Comparison of ENCODE assay signal across 8 cellular contexts in genomic region chr19:45863840-45864628, GRCh38. TPM values are rescaled to one million over a fixed set of nuclear protein-coding genes. Genes with fewer than 3 reads are reported as not detected.
A peak's percentile ranks its signal among the peaks of the same experiment; 100 is the strongest.
DNase-seq lines count a peak whose midpoint lies in the region; ATAC-seq and TF ChIP-seq lines count a peak whose summit lies in the region.

FOXA3 (plus strand) TSS chr19:45864326; CDS start chr19:45864457, 131 bp downstream.

- H3K4me3 ChIP-seq in BJ (ENCODE audit: low read depth, low read length): peak within 1 kb of the TSS; percentile 31
- H3K4me3 ChIP-seq in gastroesophageal sphincter: peak within 1 kb of the TSS; percentile 12 to 94
- peak within 1 kb of the TSS; percentile 97 for H3K4me3 ChIP-seq in ovary

- no peak for TF ChIP-seq POLR2A in gastroesophageal sphincter (IDR thresholded peaks at IDR 0.05)
- TF ChIP-seq POLR2A in ovary (IDR thresholded peaks at IDR 0.05): no peak

- WGBS in gastroesophageal sphincter (ENCODE audit: low coverage in 1 of 2), 2 donors: 14% methylated on average over 10 of the region's 71 CpGs; no CpG with 5 or more reads in 1 of the 2 donors
- WGBS in ovary, 3 donors: 2 to 3% (median 2%) methylated on average over 37 to 71 of the region's 71 CpGs

- POLR2A ChIA-PET in BJ (lab: Charles Lee): interaction anchor here (0.9 kb wide), 1 partner anchor 22 kb away, joined by 3 read pairs; the partner anchor contains the start of gene IRF2BP1

- CTCF ChIA-PET in BJ (lab: Yijun Ruan, JAX): interaction anchor here (0.6 to 5.2 kb wide), 11 partner anchors 14 to 213 kb away, joined by 3 to 49 read pairs (median 3); partner anchors contain the start of gene IRF2BP1

- peak; percentile 19 for ATAC-seq in gastroesophageal sphincter
- no peak for ATAC-seq in GM18870 (IDR thresholded peaks at IDR 0.05; ENCODE audit: unreplicated experiment)

- intact Hi-C loops in ovary (cut with DNase I): no loop called here

- TF ChIP-seq CTCF in BJ (IDR thresholded peaks at IDR 0.05; ENCODE audit: insufficient read depth, low read depth, low read length): peak; percentile 48
- peak; percentile 62 for TF ChIP-seq CTCF in GM20000 (IDR thresholded peaks at IDR 0.05; ENCODE audit: extremely low read depth, missing control alignments)
- TF ChIP-seq CTCF in gastroesophageal sphincter (IDR thresholded peaks at IDR 0.05): peak in 3 of 4 experiments; percentile 22 to 78 (median 57)
- TF ChIP-seq CTCF in ovary (IDR thresholded peaks at IDR 0.05): peak in 1 of 3 donors; percentile 29

- no peaks in the 10 kb centered on the region for H3K9me3 ChIP-seq in gastroesophageal sphincter
- H3K9me3 ChIP-seq in ovary: no peaks in the 10 kb centered on the region

- peaks cover 0 to 32% (median 15%) of the 10 kb centered on the region in 3 donors for H3K4me1 ChIP-seq in gastroesophageal sphincter
- peaks cover 4% of the 10 kb centered on the region for H3K4me1 ChIP-seq in ovary (ENCODE audit: insufficient read depth)

- no peaks in the 10 kb centered on the region; the same call in 1 of the 2 replicates for H3K36me3 ChIP-seq in BJ (ENCODE audit: control insufficient read depth, insufficient read depth, low read length)
- H3K36me3 ChIP-seq in gastroesophageal sphincter: peaks cover 0 to 20% of the 10 kb centered on the region in 2 donors
- no peaks in the 10 kb centered on the region for H3K36me3 ChIP-seq in ovary

- TF ChIP-seq EP300 in gastroesophageal sphincter (IDR thresholded peaks at IDR 0.05) (no peak), ovary (IDR thresholded peaks at IDR 0.05) (no peak)

- peaks cover 24% of the 10 kb centered on the region for H3K27me3 ChIP-seq in BJ (ENCODE audit: control insufficient read depth, insufficient read depth, low read length)
- H3K27me3 ChIP-seq in gastroesophageal sphincter: peaks cover 33% of the 10 kb centered on the region
- H3K27me3 ChIP-seq in ovary: peaks cover 7% of the 10 kb centered on the region

- DNase-seq in BJ (ENCODE audit: low read depth) (no peak), GM20000 (ENCODE audit: low spot score) (peak; percentile 95), NCI-H69 (lab: John Stamatoyannopoulos, UW) (peak; percentile 86), activated T-helper 1 cell treated with Interleukin-2 at 50 U/mL for 16 hours (ENCODE audit: low read depth) (peak; percentile 42), ovary (peak in 2 of 5 donors; percentile 23 to 56), midbrain (lab: John Stamatoyannopoulos, UW) (no peak)

- H3K27ac ChIP-seq in gastroesophageal sphincter (peak within 1 kb of the TSS in 1 of 4 donors; percentile 93), ovary (no peak within 1 kb of the TSS)

RNA-seq across cellular contexts. Expression of gene FOXA3, which starts in this region (rescaled TPM):
- polyA plus RNA-seq in BJ (2011; rRNA removed) (not detected in 2 replicates), ovary (under 1 TPM in 1 of 2 donors, not detected in 1; 0.04 TPM)
- not detected in 2 replicates for polyA minus RNA-seq in BJ (2011; rRNA and poly(A)+ RNA removed)
- total RNA-seq in gastroesophageal sphincter (under 1 TPM in 1 of 4 donors, not detected in 3; 0.42 TPM), ovary (under 1 TPM in 1 of 7 donors, not detected in 6; 0.26 TPM)

Comparison
In these comparisons a context has a peak if more than half of its experiments do, and no peak if none do; other contexts are left out.
1. Peak in ATAC-seq and H3K4me3 ChIP-seq in gastroesophageal sphincter; RNA of the gene not detected or under 1 TPM.
2. DNase-seq: peak in GM20000 (single experiment), NCI-H69 (single experiment) and activated T-helper 1 cell treated with Interleukin-2 at 50 U/mL for 16 hours (single experiment); none in BJ (single experiment) and midbrain (single experiment).
3. H3K4me3 ChIP-seq: peak in every context shown above with its lines; median percentile 97 in ovary; 53 in gastroesophageal sphincter; 31 in BJ.